ENCODE assay signal across 18 cellular contexts in the genomic region with DNA sequence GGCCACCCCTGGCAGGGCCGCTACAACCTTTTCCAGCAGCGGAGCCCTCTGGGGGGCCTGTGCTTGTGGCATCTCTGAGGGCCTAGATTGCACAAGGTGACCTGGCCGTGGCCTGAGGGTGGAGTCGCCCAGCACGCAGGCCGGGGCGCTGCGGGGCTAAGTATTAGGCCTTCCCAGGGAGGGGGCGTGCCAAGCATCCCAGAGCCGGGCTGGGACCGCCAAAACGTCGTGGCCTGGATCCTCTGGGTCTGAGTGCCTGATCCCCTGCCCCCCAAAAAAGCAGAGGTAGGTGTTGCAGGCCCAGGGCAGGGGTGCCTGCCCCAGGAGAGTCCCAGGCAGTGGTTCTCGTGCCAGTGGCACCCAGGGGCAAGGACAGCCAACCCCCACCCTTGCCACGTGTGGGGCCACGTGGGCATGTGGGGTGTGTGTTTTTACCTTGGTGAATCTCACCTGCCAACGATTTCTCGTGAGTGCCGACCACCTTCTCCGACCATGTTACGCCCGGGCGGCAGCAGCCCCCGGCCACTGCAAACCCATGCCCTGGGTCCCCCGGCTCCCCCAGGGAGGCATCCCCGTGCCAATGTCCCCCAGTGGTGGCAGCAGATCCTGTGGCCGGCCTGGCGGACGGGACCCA. TPM values are rescaled to one million over a fixed set of nuclear protein-coding genes. Genes with fewer than 3 reads are reported as not detected.
DNase-seq lines count a peak whose midpoint lies in the region; ATAC-seq and TF ChIP-seq lines count a peak whose summit lies in the region.
"Had no signal": no experiment of that assay in that cellular context is flagged by ENCODE, and none has a peak within 500 bp of the region (broad histone marks: within the 10 kb centered on the region; RNA-seq: fewer than 3 reads in every experiment).

No MANE protein-coding gene starts in this region.

- ATAC-seq in left colon (peak; percentile 11), GM18505 (IDR thresholded peaks at IDR 0.05; ENCODE audit: unreplicated experiment) (no peak), GM19397 (IDR thresholded peaks at IDR 0.05; ENCODE audit: unreplicated experiment) (no peak), HG03039 (IDR thresholded peaks at IDR 0.05; ENCODE audit: unreplicated experiment) (no peak)

- H2BK120ac ChIP-seq in trophoblast cell (ENCODE audit: insufficient read depth, low read length, poor library complexity), result no peak overlapping the region

- no peak overlapping the region for H3K4ac ChIP-seq in trophoblast cell (ENCODE audit: low read depth, low read length)

- H4K12ac ChIP-seq in trophoblast cell (ENCODE audit: low read depth, low read length), result peak overlapping the region; percentile 27

- CTCF ChIA-PET in HEK293 (lab: Yijun Ruan, JAX), result interaction anchor here (1.0 to 2.1 kb wide), 2 partner anchors 15 to 161 kb away, joined by 3 to 7 read pairs; no protein-coding TSS in a partner anchor

- H3K4me2 ChIP-seq in BLaER1 treated with 17β-estradiol and CSF1 and Interleukin-3, amounts not matched to agents 10 nM and 100 nM, result peak overlapping the region; percentile 61 to 93 (median 79); a peak in 21 of 22 replicates
- H3K4me2 ChIP-seq in trophoblast cell (ENCODE audit: low read length), result no peak overlapping the region

- H3K27me3 ChIP-seq in BLaER1 treated with 17β-estradiol and CSF1 and Interleukin-3, amounts not matched to agents 10 nM and 100 nM, result peaks cover 0 to 8% (median 0%) of the 10 kb centered on the region in 11 experiments; a peak in 1 of 22 replicates
- H3K27me3 ChIP-seq in trophoblast cell (ENCODE audit: insufficient read depth, low read length) (no peaks in the 10 kb centered on the region), esophagus squamous epithelium (no peaks in the 10 kb centered on the region)
- H3K27me3 ChIP-seq: BE2C had no signal

- TF ChIP-seq POLR2A in esophagus squamous epithelium (IDR thresholded peaks at IDR 0.05) (no peak), GM18505 (IDR thresholded peaks at IDR 0.05; ENCODE audit: borderline replicate concordance, extremely low read depth, insufficient read depth, insufficient read length) (no peak)

- WGBS in trophoblast cell (ENCODE audit: extremely low coverage, insufficient coverage, insufficient read length), result no CpG with 5 or more reads among the region's 29 CpGs
- 83% methylated on average over 15 of the region's 29 CpGs; no CpG with 5 or more reads in 1 of the 2 donors for WGBS in esophagus squamous epithelium, 2 donors

- H3K9me3 ChIP-seq in BLaER1 treated with 17β-estradiol and CSF1 and Interleukin-3, amounts not matched to agents 10 nM and 100 nM (replicated peaks in 1 of 11), result peaks cover 0 to 3% (median 0%) of the 10 kb centered on the region in 11 experiments; a peak in 2 of 22 replicates
- no peaks in the 10 kb centered on the region for H3K9me3 ChIP-seq in HEK293 (ENCODE audit: control insufficient read depth, insufficient read depth, low read depth, low read length)
- no peaks in the 10 kb centered on the region for H3K9me3 ChIP-seq in trophoblast cell (ENCODE audit: insufficient read depth, low read depth, low read length)
- H3K9me3 ChIP-seq in esophagus squamous epithelium, result no peaks in the 10 kb centered on the region
- H3K9me3 ChIP-seq: BE2C had no signal

- H3K4me3 ChIP-seq in BLaER1 treated with 17β-estradiol and CSF1 and Interleukin-3, amounts not matched to agents 10 nM and 100 nM, result no peak overlapping the region
- H3K4me3 ChIP-seq in HEK293 (ENCODE audit: low read depth, low read length) (no peak overlapping the region), trophoblast cell (ENCODE audit: low read depth, low read length) (peak overlapping the region; percentile 29), esophagus squamous epithelium (no peak overlapping the region)

- H2AFZ ChIP-seq in trophoblast cell (ENCODE audit: insufficient read depth, low read length, poor library complexity), result no peak overlapping the region

- intact Hi-C loops in left colon (cut with DNase I, micrococcal nuclease), result no loop called here
- intact Hi-C loops in esophagus squamous epithelium (cut with DNase I), result no loop called here

- POLR2A ChIA-PET in HEK293 (lab: Yijun Ruan, JAX), result no interaction called here

- TF ChIP-seq CTCF in HEK293 (tag by site-specific recombination; IDR thresholded peaks at IDR 0.05) (no peak), esophagus squamous epithelium (IDR thresholded peaks at IDR 0.05) (no peak)

- no peak overlapping the region for H2AK5ac ChIP-seq in trophoblast cell (ENCODE audit: low read length)

- H3K23ac ChIP-seq in trophoblast cell (ENCODE audit: low read length), result no peak overlapping the region

- H3K79me2 ChIP-seq in trophoblast cell (ENCODE audit: control insufficient read depth, insufficient read depth, low read length, poor library complexity), result no peaks in the 10 kb centered on the region

- H3K4me1 ChIP-seq in BLaER1 treated with 17β-estradiol and CSF1 and Interleukin-3, amounts not matched to agents 10 nM and 100 nM, result peaks cover 35 to 84% (median 75%) of the 10 kb centered on the region in 10 experiments
- H3K4me1 ChIP-seq in HEK293 (ENCODE audit: control insufficient read depth, insufficient read depth, low read length), result no peaks in the 10 kb centered on the region
- H3K4me1 ChIP-seq in trophoblast cell (ENCODE audit: control insufficient read depth in 1 of 2, insufficient read depth in 2 of 2, low read length in 2 of 2), result no peaks in the 10 kb centered on the region
- H3K4me1 ChIP-seq in esophagus squamous epithelium, result no peaks in the 10 kb centered on the region
- H3K4me1 ChIP-seq: BE2C had no signal

- no peak overlapping the region for H3K18ac ChIP-seq in trophoblast cell (ENCODE audit: low read length)

- H2BK5ac ChIP-seq in trophoblast cell (ENCODE audit: low read depth, low read length, poor library complexity), result no peak overlapping the region

- H4K8ac ChIP-seq in trophoblast cell (ENCODE audit: low read depth, low read length), result no peak overlapping the region

- H4K91ac ChIP-seq in trophoblast cell (ENCODE audit: low read depth, low read length), result no peak overlapping the region

- no peaks in the 10 kb centered on the region for H3K79me1 ChIP-seq in trophoblast cell (ENCODE audit: low read length)

- H2BK12ac ChIP-seq in trophoblast cell (ENCODE audit: low read length), result no peak overlapping the region

- no peak for DNase-seq in left colon
- DNase-seq in trophoblast cell, result no peak
- DNase-seq in esophagus squamous epithelium (lab: John Stamatoyannopoulos, UW), result no peak
- DNase-seq: BE2C; CD8-positive, alpha-beta memory T cell; DMS 273 treated with DMSO at 0.1 percent for 48 hours; EL; H9; NCI-H1092; NCI-H345; NCI-H526 treated with DMSO at 0.1 percent for 48 hours; NK-92 treated with Interleukin-12 subunit alpha and Interleukin-12 subunit beta, amount 100 ng/mL, for 24 hours had no signal

- no peak overlapping the region for H3K14ac ChIP-seq in trophoblast cell (ENCODE audit: low read length)

- peak overlapping the region; percentile 3 to 79 (median 61); a peak in 17 of 22 replicates for H3K9ac ChIP-seq in BLaER1 treated with 17β-estradiol and CSF1 and Interleukin-3, amounts not matched to agents 10 nM and 100 nM
- H3K9ac ChIP-seq in trophoblast cell (ENCODE audit: low read length), result no peak overlapping the region

- peak overlapping the region in 9 of 11 experiments; percentile 41 to 85 (median 71); a peak in 17 of 22 replicates for H3K27ac ChIP-seq in BLaER1 treated with 17β-estradiol and CSF1 and Interleukin-3, amounts not matched to agents 10 nM and 100 nM
- no peak overlapping the region for H3K27ac ChIP-seq in HEK293 (ENCODE audit: extremely low read depth, low read depth, low read length)
- no peak overlapping the region for H3K27ac ChIP-seq in trophoblast cell (ENCODE audit: low read depth, low read length)
- no peak overlapping the region for H3K27ac ChIP-seq in esophagus squamous epithelium

- peaks cover 0 to 13% (median 0%) of the 10 kb centered on the region in 11 experiments; a peak in 2 of 22 replicates for H4K20me1 ChIP-seq in BLaER1 treated with 17β-estradiol and CSF1 and Interleukin-3, amounts not matched to agents 10 nM and 100 nM

- H3K36me3 ChIP-seq in BLaER1 treated with 17β-estradiol and CSF1 and Interleukin-3, amounts not matched to agents 10 nM and 100 nM, result peaks cover 0 to 22% (median 12%) of the 10 kb centered on the region in 11 experiments; a peak in 13 of 22 replicates
- H3K36me3 ChIP-seq in HEK293 (ENCODE audit: control insufficient read depth in 2 of 2, insufficient read depth in 1 of 2, low read length in 2 of 2) (peaks cover 0 to 22% of the 10 kb centered on the region in 2 experiments; a peak in 1 of 3 replicates), trophoblast cell (ENCODE audit: control insufficient read depth in 1 of 2, insufficient read depth in 2 of 2, low read length in 2 of 2) (peaks cover 31 to 34% of the 10 kb centered on the region in 2 experiments), esophagus squamous epithelium (peaks cover 0 to 75% (median 20%) of the 10 kb centered on the region in 3 donors)

TF ChIP-seq in HEK293, 187 proteins besides CTCF, POLR2A, EP300 and RAD21 (continues in another document):
- TF ChIP-seq ZNF776 (tag by site-specific recombination; IDR thresholded peaks at IDR 0.05; ENCODE audit: borderline replicate concordance) (no peak), ZBTB8A (tag by site-specific recombination; IDR thresholded peaks at IDR 0.05) (no peak), ZNF174 (tag by site-specific recombination; IDR thresholded peaks at IDR 0.05) (no peak)

RNA-seq across cellular contexts. Expression of a gene that starts 12.6 kb away (rescaled TPM):
- total RNA-seq in left colon (1 to 10 TPM; 3.0 to 4.8 TPM), esophagus squamous epithelium (100 to 1,000 TPM in 3 of 4 donors, 10 to 100 TPM in 1; 72.7 to 186 (median 132) TPM)
- polyA plus RNA-seq in trophoblast cell (2013), result 0.03 TPM in 1 of 2 replicates, not detected in the other
- total RNA-seq: H9 had no signal

RNA-seq across cellular contexts. Expression of a gene that starts 29.0 kb away (rescaled TPM):
- total RNA-seq in left colon, result 100 to 1,000 TPM; 215 to 248 TPM
- polyA plus RNA-seq in trophoblast cell (2013), result 41.4 and 43.4 TPM in 2 replicates
- 10 to 100 TPM; 21.2 to 39.7 (median 34.0) TPM for total RNA-seq in esophagus squamous epithelium

RNA-seq across cellular contexts. Expression of a gene that starts 55.4 kb away (rescaled TPM):
- total RNA-seq in left colon (1 to 10 TPM in 1 of 2 donors, under 1 TPM in 1; 0.55 to 1.1 TPM), esophagus squamous epithelium (1 to 10 TPM in 3 of 4 donors, under 1 TPM in 1; 0.53 to 4.2 (median 1.9) TPM)
- not detected in 2 replicates for polyA plus RNA-seq in trophoblast cell (2013)
- total RNA-seq: H9, HT-29 had no signal

Comparison
In these comparisons a context has a peak if more than half of its experiments do, and no peak if none do; other contexts are left out.
1. H3K27ac ChIP-seq: peak in BLaER1 treated with 17β-estradiol and CSF1 and Interleukin-3, amounts not matched to agents 10 nM and 100 nM (9 of 11); none in HEK293 (single experiment), trophoblast cell (single experiment) and esophagus squamous epithelium (0 of 4).
2. RNA of a gene that starts 12.6 kb away (total RNA-seq): 72.7 to 186 TPM in esophagus squamous epithelium; 3.0 to 4.8 TPM in left colon; every median in the first group is over 10 times any median in the second.
3. RNA of a gene that starts 29.0 kb away (total RNA-seq): 215 to 248 TPM in left colon; 21.2 to 39.7 TPM in esophagus squamous epithelium; every median in the first group is over 4 times any median in the second.